2 cellular contexts compared by ENCODE assay signal in genomic region chr6:391559-392440, GRCh38.
TF ChIP-seq lines count a peak whose summit lies in the region.

TSS of gene IRF4 (plus strand) at chr6:391752. CDS start at chr6:393153, 1,401 bp downstream.

TF ChIP-seq in liver, 16 proteins besides CTCF, POLR2A, EP300 and RAD21 (continued from another document):
- TF ChIP-seq ZBTB33 (IDR thresholded peaks at IDR 0.05) (no peak), SP1 (IDR thresholded peaks at IDR 0.05) (no peak), HNF4G (IDR thresholded peaks at IDR 0.05) (no peak), RXRA (IDR thresholded peaks at IDR 0.05) (no peak)

TF ChIP-seq in HepG2, 621 proteins besides CTCF, POLR2A, EP300 and RAD21 (continued from another document):
- TF ChIP-seq PAXIP1 (CRISPR knock-in tag; conservative IDR thresholded peaks at IDR 0.05) = no peak
- no peak for TF ChIP-seq PAF1 (CRISPR knock-in tag; IDR thresholded peaks at IDR 0.05)
- TF ChIP-seq ZNF781 (CRISPR knock-in tag; IDR thresholded peaks at IDR 0.05; ENCODE audit: borderline replicate concordance, not compliant biosample characterization) = no peak
- TF ChIP-seq ZBTB38 (CRISPR knock-in tag; IDR thresholded peaks at IDR 0.05) = no peak
- no peak for TF ChIP-seq NR0B2 (CRISPR knock-in tag; IDR thresholded peaks at IDR 0.05)
- no peak for TF ChIP-seq MAFG (CRISPR knock-in tag; IDR thresholded peaks at IDR 0.05)
